ENCODE assay signal across 23 cellular contexts in the genomic region with DNA sequence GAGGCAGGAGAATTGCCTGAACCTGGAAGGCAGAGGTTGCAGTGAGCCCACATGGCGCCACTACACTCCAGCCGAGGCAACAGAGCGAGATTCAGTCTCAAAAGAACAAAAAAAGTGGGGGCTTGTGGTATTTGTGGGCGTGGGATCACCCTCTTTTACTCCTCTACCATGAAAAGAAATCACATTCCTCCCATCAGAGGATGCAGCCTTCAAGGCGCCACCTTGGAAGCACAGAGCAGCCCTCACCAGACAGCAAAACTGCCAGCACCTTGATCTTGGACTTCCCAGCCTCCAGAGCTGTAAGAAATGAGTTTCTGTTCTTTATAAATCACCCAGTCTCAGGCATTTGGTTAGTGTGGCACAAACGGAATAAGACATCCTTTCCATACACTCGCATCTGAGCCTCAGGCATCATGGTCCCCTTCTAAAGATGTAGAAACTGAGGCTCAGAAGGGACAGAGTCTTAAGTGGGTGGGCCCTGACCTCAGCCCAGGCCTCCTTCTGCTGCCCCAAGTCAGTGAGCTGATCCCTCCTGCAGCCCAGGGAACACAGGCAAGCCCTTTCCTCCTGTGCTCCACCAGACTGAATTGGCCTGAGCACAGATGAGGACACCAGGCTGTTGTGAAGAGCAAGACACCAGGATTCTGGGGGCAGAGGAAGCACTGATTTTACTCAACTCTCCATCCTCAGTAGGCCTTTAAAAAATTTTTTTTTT.
"Had no signal": no experiment of that assay in that cellular context is flagged by ENCODE, and none has a peak within 500 bp of the region (broad histone marks: within the 10 kb centered on the region; RNA-seq: fewer than 3 reads in every experiment).

No MANE protein-coding gene starts in this region.

- H3K27me3 Mint-ChIP-seq: activated naive CD8-positive, alpha-beta T cell treated with anti-CD3 and anti-CD28 coated beads for 36 hours had no signal

- H3K4me3 Mint-ChIP-seq: activated CD8-positive, alpha-beta T cell treated with anti-CD3 and anti-CD28 coated beads for 36 hours; activated naive CD4-positive, alpha-beta T cell treated with anti-CD3 and anti-CD28 coated beads for 36 hours; activated naive CD8-positive, alpha-beta T cell treated with anti-CD3 and anti-CD28 coated beads for 36 hours; activated T-cell treated with anti-CD3 and anti-CD28 coated beads, Interleukin-2, amount 50 U/mL, for 72 hours; T-cell had no signal

- DNase-seq: activated CD4-positive, alpha-beta T cell treated with anti-CD3 and anti-CD28 coated beads for 4 hours; activated CD4-positive, CD25-positive, alpha-beta regulatory T cell; activated CD8-positive, alpha-beta memory T cell treated with anti-CD3 and anti-CD28 coated beads, Interleukin-2, amount 50 U/mL, for 4 hours; activated CD8-positive, alpha-beta T cell treated with anti-CD3 and anti-CD28 coated beads for 36 hours; activated naive CD4-positive, alpha-beta T cell treated with anti-CD3 and anti-CD28 coated beads for 36 hours; activated naive CD8-positive, alpha-beta T cell treated with anti-CD3 and anti-CD28 coated beads for 36 hours; activated T-cell treated with anti-CD3 and anti-CD28 coated beads, Interleukin-2, amount 50 U/mL, for 72 hours; caudate nucleus; MG63; MV-4-11; NCI-H1092 treated with DMSO at 0.1 percent for 48 hours; NCI-H1417 treated with DMSO at 0.1 percent for 48 hours; NCI-H1694; NCI-H2029; NCI-H345; NCI-H510A; NCI-H526 treated with DMSO at 0.1 percent for 48 hours; NCI-H82; T-cell; T-helper 2 cell had no signal

- H3K27ac Mint-ChIP-seq: activated CD8-positive, alpha-beta T cell treated with anti-CD3 and anti-CD28 coated beads for 36 hours; activated naive CD4-positive, alpha-beta T cell treated with anti-CD3 and anti-CD28 coated beads for 36 hours; activated naive CD8-positive, alpha-beta T cell treated with anti-CD3 and anti-CD28 coated beads for 36 hours; activated T-cell treated with anti-CD3 and anti-CD28 coated beads, Interleukin-2, amount 50 U/mL, for 72 hours; T-cell had no signal

- H3K9me3 Mint-ChIP-seq: activated CD8-positive, alpha-beta T cell treated with anti-CD3 and anti-CD28 coated beads for 36 hours; activated naive CD4-positive, alpha-beta T cell treated with anti-CD3 and anti-CD28 coated beads for 36 hours; activated naive CD8-positive, alpha-beta T cell treated with anti-CD3 and anti-CD28 coated beads for 36 hours; activated T-cell treated with anti-CD3 and anti-CD28 coated beads, Interleukin-2, amount 50 U/mL, for 72 hours; T-cell had no signal

- H3K4me1 Mint-ChIP-seq: activated naive CD8-positive, alpha-beta T cell treated with anti-CD3 and anti-CD28 coated beads for 36 hours; T-cell had no signal

- H3K36me3 ChIP-seq: MG63 had no signal

- H3K36me3 Mint-ChIP-seq: activated naive CD8-positive, alpha-beta T cell treated with anti-CD3 and anti-CD28 coated beads for 36 hours; T-cell had no signal

- H3K9me3 ChIP-seq: MG63 had no signal

- ATAC-seq: activated CD8-positive, alpha-beta T cell treated with anti-CD3 and anti-CD28 coated beads for 36 hours; activated T-cell treated with anti-CD3 and anti-CD28 coated beads, Interleukin-2, amount 50 U/mL, for 72 hours; Right ventricle myocardium inferior; T-cell had no signal

- H3K27me3 ChIP-seq: MG63 had no signal

- H3K4me3 ChIP-seq: MG63, SK-N-MC had no signal

- H3K27ac ChIP-seq: SK-N-MC, VCaP had no signal
